ENCODE assay signal across 8 cellular contexts in genomic region chr13:110412132-110412912, GRCh38.
DNase-seq lines count a peak whose midpoint lies in the region; ATAC-seq and TF ChIP-seq lines count a peak whose summit lies in the region.

No MANE protein-coding gene starts in this region.

- peaks cover 40% of the 10 kb centered on the region for H3K27me3 Mint-ChIP-seq in activated CD8-positive, alpha-beta memory T cell treated with anti-CD3 and anti-CD28 coated beads, Interleukin-2, amount 10 ng/mL, durations not matched to agents 7 days and 5 days

- H3K27ac Mint-ChIP-seq in activated CD8-positive, alpha-beta memory T cell treated with anti-CD3 and anti-CD28 coated beads, Interleukin-2, amount 10 ng/mL, durations not matched to agents 7 days and 5 days: no peak overlapping the region

- H3K4me3 ChIP-seq in epithelial cell of esophagus (ENCODE audit: low read length) (no peak overlapping the region), mucosa of descending colon (no peak overlapping the region)

- H3K9me3 Mint-ChIP-seq in activated CD8-positive, alpha-beta memory T cell treated with anti-CD3 and anti-CD28 coated beads, Interleukin-2, amount 10 ng/mL, durations not matched to agents 7 days and 5 days (ENCODE audit: low read depth): no peaks in the 10 kb centered on the region

- ATAC-seq in GM19025 (IDR thresholded peaks at IDR 0.05; ENCODE audit: low read depth, unreplicated experiment): peak; percentile 84
- ATAC-seq in HG03175 (IDR thresholded peaks at IDR 0.05; ENCODE audit: unreplicated experiment): peak; percentile 94
- peak; percentile 76 for ATAC-seq in activated CD8-positive, alpha-beta memory T cell treated with anti-CD3 and anti-CD28 coated beads, Interleukin-2, amount 10 ng/mL, durations not matched to agents 7 days and 5 days
- ATAC-seq in mucosa of descending colon: peak; percentile 86

- H3K4me3 Mint-ChIP-seq in activated CD8-positive, alpha-beta memory T cell treated with anti-CD3 and anti-CD28 coated beads, Interleukin-2, amount 10 ng/mL, durations not matched to agents 7 days and 5 days: no peak overlapping the region

- peak; percentile 54 for DNase-seq in NCI-H69 (lab: John Stamatoyannopoulos, UW)
- peak; percentile 73 for DNase-seq in activated CD8-positive, alpha-beta memory T cell treated with anti-CD3 and anti-CD28 coated beads, Interleukin-2, amount 10 ng/mL, durations not matched to agents 7 days and 5 days
- DNase-seq in epithelial cell of esophagus (ENCODE audit: low read depth): peak; percentile 97
- peak; percentile 66 to 86 (median 85) for DNase-seq in mucosa of descending colon
- DNase-seq in stimulated activated CD8-positive, alpha-beta memory T cell treated with anti-CD3 and anti-CD28 coated beads, Interleukin-2, amount 100 ng/mL, for 48 hours (ENCODE audit: low read depth in 2 of 2): peak; percentile 46 to 57

- intact Hi-C loops in mucosa of descending colon (cut with DNase I, micrococcal nuclease): loop anchor here in 1 of 2 donors (10.0 kb wide), 1 partner anchor 188 kb away; no protein-coding TSS in a partner anchor

- H3K36me3 ChIP-seq in mucosa of descending colon (ENCODE audit: low read depth): no peaks in the 10 kb centered on the region

- H3K4me1 ChIP-seq in mucosa of descending colon (ENCODE audit: low read depth): peaks cover 3% of the 10 kb centered on the region

- no peaks in the 10 kb centered on the region for H3K36me3 Mint-ChIP-seq in activated CD8-positive, alpha-beta memory T cell treated with anti-CD3 and anti-CD28 coated beads, Interleukin-2, amount 10 ng/mL, durations not matched to agents 7 days and 5 days

- peak; percentile 89 for TF ChIP-seq CTCF in C4-2B (conservative IDR thresholded peaks at IDR 0.05)
- peak; percentile 96 for TF ChIP-seq CTCF in epithelial cell of esophagus (IDR thresholded peaks at IDR 0.05; ENCODE audit: insufficient read depth, low read depth, low read length, missing control alignments)
- peak; percentile 79 for TF ChIP-seq CTCF in mucosa of descending colon (IDR thresholded peaks at IDR 0.05)

- H3K9me3 ChIP-seq in mucosa of descending colon: no peaks in the 10 kb centered on the region

- peak overlapping the region; percentile 5; the same call in 1 of the 2 replicates for H3K27ac ChIP-seq in C4-2B

- CTCF ChIA-PET in activated CD8-positive, alpha-beta memory T cell treated with anti-CD3 and anti-CD28 coated beads, Interleukin-2, amount 10 ng/mL, durations not matched to agents 7 days and 5 days (lab: Charles Lee): interaction anchor here (0.8 to 3.6 kb wide), 5 partner anchors 8 to 193 kb away, joined by 3 to 34 read pairs (median 3); no protein-coding TSS in a partner anchor

- H3K4me1 Mint-ChIP-seq in activated CD8-positive, alpha-beta memory T cell treated with anti-CD3 and anti-CD28 coated beads, Interleukin-2, amount 10 ng/mL, durations not matched to agents 7 days and 5 days: peaks cover 4% of the 10 kb centered on the region
